ENCODE assay signal across 10 cellular contexts in genomic region chr5:56686337-56687198, GRCh38.
DNase-seq lines count a peak whose midpoint lies in the region; ATAC-seq, FAIRE-seq and TF ChIP-seq lines count a peak whose summit lies in the region.
"Had no signal": no experiment of that assay in that cellular context is flagged by ENCODE, and none has a peak within 500 bp of the region (broad histone marks: within the 10 kb centered on the region; RNA-seq: fewer than 3 reads in every experiment).

No MANE protein-coding gene starts in this region.

- peaks cover 0 to 3% of the 10 kb centered on the region in 2 donors for H3K36me3 Mint-ChIP-seq in CD14-positive monocyte

- no peak overlapping the region for H3K4me3 Mint-ChIP-seq in CD14-positive monocyte

- peak overlapping the region; percentile 90 to 97 (median 93) for H3K27ac Mint-ChIP-seq in CD14-positive monocyte

- no peak for TF ChIP-seq CTCF in CD14-positive monocyte (IDR thresholded peaks at IDR 0.05)

- intact Hi-C loops in CD14-positive monocyte (cut with micrococcal nuclease) (loop anchor here (2.0 to 10.0 kb wide), 3 partner anchors 18 to 128 kb away; partner anchors contain the start of gene MAP3K1 (in 1 of the 2)), posterior cingulate gyrus (cut with DNase I) (no loop called here), posterior vena cava (cut with DNase I) (no loop called here)

- peaks cover 57% of the 10 kb centered on the region for H3K4me1 Mint-ChIP-seq in CD14-positive monocyte

- ATAC-seq in HG02973 (IDR thresholded peaks at IDR 0.05; ENCODE audit: unreplicated experiment): peak; percentile 49

- FAIRE-seq in GM19239 (lab: Jason Lieb, UNC): peak; percentile 91
- FAIRE-seq: astrocyte had no signal

- peaks cover 0 to 3% (median 0%) of the 10 kb centered on the region in 3 donors for H3K27me3 Mint-ChIP-seq in CD14-positive monocyte (ENCODE audit: low read depth in 3 of 3)

- DNase-seq in CD14-positive monocyte (ENCODE audit: low spot score) (no peak), GM19239 (ENCODE audit: insufficient read length, low spot score) (no peak), OCI-M1 (lab: John Stamatoyannopoulos, UW) (peak; percentile 55), NCI-H2107 (lab: John Stamatoyannopoulos, UW) (no peak), posterior cingulate gyrus (no peak), posterior vena cava (ENCODE audit: low spot score) (no peak), NCI-H146 treated with DMSO at 0.1 percent for 48 hours (lab: John Stamatoyannopoulos, UW; ENCODE audit: unreplicated experiment) (no peak)
- DNase-seq: T-helper 9 cell had no signal

- H3K9me3 Mint-ChIP-seq in CD14-positive monocyte: peaks cover 0 to 5% (median 0%) of the 10 kb centered on the region in 7 donors

Comparison
In these comparisons a context has a peak if more than half of its experiments do, and no peak if none do; other contexts are left out.
1. intact Hi-C loops: an anchor here in CD14-positive monocyte (2.0 to 10.0 kb wide); none called in posterior cingulate gyrus and posterior vena cava.